8 cellular contexts compared by ENCODE assay signal in the genomic region with DNA sequence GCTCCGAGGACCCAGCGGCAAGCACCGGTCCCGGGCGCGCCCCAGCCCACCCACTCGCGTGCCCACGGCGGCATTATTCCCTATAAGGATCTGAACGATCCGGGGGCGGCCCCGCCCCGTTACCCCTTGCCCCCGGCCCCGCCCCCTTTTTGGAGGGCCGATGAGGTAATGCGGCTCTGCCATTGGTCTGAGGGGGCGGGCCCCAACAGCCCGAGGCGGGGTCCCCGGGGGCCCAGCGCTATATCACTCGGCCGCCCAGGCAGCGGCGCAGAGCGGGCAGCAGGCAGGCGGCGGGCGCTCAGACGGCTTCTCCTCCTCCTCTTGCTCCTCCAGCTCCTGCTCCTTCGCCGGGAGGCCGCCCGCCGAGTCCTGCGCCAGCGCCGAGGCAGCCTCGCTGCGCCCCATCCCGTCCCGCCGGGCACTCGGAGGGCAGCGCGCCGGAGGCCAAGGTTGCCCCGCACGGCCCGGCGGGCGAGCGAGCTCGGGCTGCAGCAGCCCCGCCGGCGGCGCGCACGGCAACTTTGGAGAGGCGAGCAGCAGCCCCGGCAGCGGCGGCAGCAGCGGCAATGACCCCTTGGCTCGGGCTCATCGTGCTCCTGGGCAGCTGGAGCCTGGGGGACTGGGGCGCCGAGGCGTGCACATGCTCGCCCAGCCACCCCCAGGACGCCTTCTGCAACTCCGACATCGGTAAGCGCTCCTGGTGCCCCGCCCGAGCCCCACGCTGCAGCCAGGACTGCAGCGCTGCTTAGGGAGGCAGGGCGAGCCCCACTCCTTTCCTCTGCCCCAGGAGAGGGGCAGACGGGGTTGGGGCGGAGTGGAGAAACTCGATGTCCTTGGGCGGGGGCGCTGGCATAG. TPM values are rescaled to one million over a fixed set of nuclear protein-coding genes. Genes with fewer than 3 reads are reported as not detected.
A peak's percentile ranks its signal among the peaks of the same experiment; 100 is the strongest.
DNase-seq lines count a peak whose midpoint lies in the region; ATAC-seq lines count a peak whose summit lies in the region.

TSS of gene TIMP3 (plus strand) at position 270 of the 855 bp plus-strand sequence. CDS start at position 567, 297 bp downstream.

- H3K4me2 ChIP-seq in BLaER1 (peak within 1 kb of the TSS; percentile 66; the same call in 1 of the 2 replicates), skeletal muscle satellite cell (ENCODE audit: low read length) (peak within 1 kb of the TSS; percentile 90)

- H3K36me3 ChIP-seq in BLaER1 (no peaks in the 10 kb centered on the region), skeletal muscle satellite cell (ENCODE audit: insufficient read depth, low read length) (no peaks in the 10 kb centered on the region)

- H4K20me1 ChIP-seq in BLaER1, result no peaks in the 10 kb centered on the region

- H3K27ac ChIP-seq in BLaER1 (no peak within 1 kb of the TSS), caudate nucleus (ENCODE audit: low read depth, low read length) (peak within 1 kb of the TSS; percentile 36)

- H3K9me3 ChIP-seq in BLaER1 (no peaks in the 10 kb centered on the region), skeletal muscle satellite cell (replicated peaks; ENCODE audit: low read length) (no peaks in the 10 kb centered on the region)

- no peak within 1 kb of the TSS for H3K9ac ChIP-seq in BLaER1
- peak within 1 kb of the TSS; percentile 71 for H3K9ac ChIP-seq in skeletal muscle satellite cell (ENCODE audit: low read depth, low read length)

- DNase-seq in NCI-H1105 treated with DMSO at 0.1 percent for 48 hours (lab: John Stamatoyannopoulos, UW), result peak; percentile 52
- DNase-seq in caudate nucleus (lab: John Stamatoyannopoulos, UW), result peak in 46 of 61 donors; percentile 9 to 86 (median 45)
- peak; percentile 47 for DNase-seq in iris pigment epithelial cell (ENCODE audit: low read depth)
- DNase-seq in activated CD4-positive, CD25-positive, alpha-beta regulatory T cell (lab: John Stamatoyannopoulos, UW), result no peak
- DNase-seq in activated naive CD4-positive, alpha-beta T cell treated with anti-CD3 and anti-CD28 coated beads, Interleukin-2, amount 50 U/mL, for 16 hours, result no peak

- H3K4me1 ChIP-seq in BLaER1, result peaks cover 23% of the 10 kb centered on the region
- H3K4me1 ChIP-seq in skeletal muscle satellite cell (ENCODE audit: control insufficient read depth, insufficient read depth, low read length), result peaks cover 31% of the 10 kb centered on the region

- H3K4me3 ChIP-seq in BLaER1 (no peak within 1 kb of the TSS), skeletal muscle satellite cell (ENCODE audit: low read length) (peak within 1 kb of the TSS; percentile 74)

- H3K27me3 ChIP-seq in BLaER1, result no peaks in the 10 kb centered on the region
- H3K27me3 ChIP-seq in skeletal muscle satellite cell (ENCODE audit: control insufficient read depth, insufficient read depth, low read length), result no peaks in the 10 kb centered on the region

- ATAC-seq in GM21576 (IDR thresholded peaks at IDR 0.05; ENCODE audit: unreplicated experiment), result no peak

RNA-seq across cellular contexts. Expression of gene TIMP3, which starts in this region (rescaled TPM):
- total RNA-seq in skeletal muscle satellite cell (2012; rRNA removed), result 53.0 and 56.8 TPM in 2 replicates

Comparison
In these comparisons a context has a peak if more than half of its experiments do, and no peak if none do; other contexts are left out.
1. DNase-seq: peak in NCI-H1105 treated with DMSO at 0.1 percent for 48 hours (single experiment), caudate nucleus (46 of 61) and iris pigment epithelial cell (single experiment); none in activated CD4-positive, CD25-positive, alpha-beta regulatory T cell (0 of 4) and activated naive CD4-positive, alpha-beta T cell treated with anti-CD3 and anti-CD28 coated beads, Interleukin-2, amount 50 U/mL, for 16 hours (single experiment).